In the genomic region with DNA sequence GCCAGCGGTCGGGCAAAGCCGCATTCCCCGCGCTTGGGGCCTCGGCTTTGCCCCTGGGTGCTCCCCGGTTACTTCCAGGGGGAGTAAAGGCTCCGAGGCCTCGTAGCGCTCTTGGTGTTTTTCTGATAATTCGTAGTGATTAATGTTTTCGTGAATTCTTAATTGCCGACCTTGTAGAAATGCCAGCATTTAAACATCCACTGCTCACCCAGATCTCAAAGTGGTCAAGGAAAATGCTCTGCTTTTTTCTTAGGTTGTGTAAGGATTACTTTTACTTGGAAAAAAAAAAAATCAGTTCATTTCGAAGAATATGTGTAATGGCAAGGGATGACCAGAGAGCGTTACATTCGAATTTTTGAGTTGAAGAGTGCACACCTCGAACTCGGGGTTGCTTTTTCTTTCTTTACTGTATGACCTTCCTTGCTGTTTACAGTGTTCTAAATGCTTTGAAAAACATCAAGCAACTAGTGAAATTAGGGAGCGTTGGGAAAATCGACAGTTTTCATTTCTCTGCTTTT, we compare ENCODE assay signal across 8 cellular contexts. TPM values are rescaled to one million over a fixed set of nuclear protein-coding genes. Genes with fewer than 3 reads are reported as not detected.
A peak's percentile ranks its signal among the peaks of the same experiment; 100 is the strongest.
DNase-seq lines count a peak whose midpoint lies in the region; ATAC-seq and TF ChIP-seq lines count a peak whose summit lies in the region.

No MANE protein-coding gene starts in this region.

- ATAC-seq in CD4-positive, CD25-positive, alpha-beta regulatory T cell (ENCODE audit: low read depth in 2 of 2) = peak in 1 of 2 donors; percentile 1
- no peak for ATAC-seq in esophagus mucosa

- in situ Hi-C loops in brain microvascular endothelial cell (cut with HindIII; ENCODE audit: low pct_ligation_motif_present, low sequenced_read_pairs) = no loop called here

- no peaks in the 10 kb centered on the region for H3K9me3 Mint-ChIP-seq in CD4-positive, CD25-positive, alpha-beta regulatory T cell
- no peaks in the 10 kb centered on the region for H3K9me3 Mint-ChIP-seq in type B pancreatic cell

- H3K27ac ChIP-seq in CD4-positive, CD25-positive, alpha-beta regulatory T cell (ENCODE audit: insufficient read depth, low read length, poor library complexity, severe bottlenecking) = peak overlapping the region; percentile 82
- H3K27ac ChIP-seq in KOPT-K1 (ENCODE audit: low read depth, low read length, poor library complexity, severe bottlenecking) (peak overlapping the region; percentile 86), brain microvascular endothelial cell (peak overlapping the region; percentile 64), liver (ENCODE audit: low read depth in 1 of 2, low read length in 2 of 2) (peak overlapping the region; percentile 75 to 98)

- H3K4me3 Mint-ChIP-seq in CD4-positive, CD25-positive, alpha-beta regulatory T cell = peak overlapping the region; percentile 97 to 99 (median 98)
- H3K4me3 Mint-ChIP-seq in type B pancreatic cell = peak overlapping the region; percentile 99

- H3K36me3 ChIP-seq in CD4-positive, CD25-positive, alpha-beta regulatory T cell (ENCODE audit: control insufficient read depth, insufficient read depth, low read length) = no peaks in the 10 kb centered on the region
- H3K36me3 ChIP-seq in KOPT-K1 (ENCODE audit: insufficient read depth, low read length) = peaks cover 8% of the 10 kb centered on the region; the same call in 1 of the 2 replicates
- peaks cover 2% of the 10 kb centered on the region for H3K36me3 ChIP-seq in brain microvascular endothelial cell (replicated peaks)
- peaks cover 0 to 4% (median 0%) of the 10 kb centered on the region in 4 donors for H3K36me3 ChIP-seq in liver (ENCODE audit: control insufficient read depth in 4 of 4, insufficient read depth in 3 of 4, low read depth in 1 of 4, low read length in 3 of 4)

- peak overlapping the region; percentile 91 to 97 (median 97) for H3K27ac Mint-ChIP-seq in CD4-positive, CD25-positive, alpha-beta regulatory T cell
- peak overlapping the region; percentile 95 for H3K27ac Mint-ChIP-seq in type B pancreatic cell

- peak overlapping the region; percentile 58 for H3K4me3 ChIP-seq in CD4-positive, CD25-positive, alpha-beta regulatory T cell (ENCODE audit: low read depth, low read length)
- H3K4me3 ChIP-seq in brain microvascular endothelial cell (ENCODE audit: low read depth, low read length) (peak overlapping the region; percentile 97), liver (ENCODE audit: low read depth in 1 of 3, low read length in 3 of 3) (peak overlapping the region; percentile 62 to 89 (median 75))

- peaks cover 4% of the 10 kb centered on the region for H3K36me3 Mint-ChIP-seq in CD4-positive, CD25-positive, alpha-beta regulatory T cell
- peaks cover 14% of the 10 kb centered on the region for H3K36me3 Mint-ChIP-seq in type B pancreatic cell

- H3K9ac ChIP-seq in liver (ENCODE audit: low read depth in 1 of 2, low read length in 2 of 2) = peak overlapping the region; percentile 81 to 83

- WGBS in liver = 10% methylated on average over 20 of the region's 20 CpGs

- peaks cover 41% of the 10 kb centered on the region for H3K4me1 ChIP-seq in CD4-positive, CD25-positive, alpha-beta regulatory T cell (ENCODE audit: control insufficient read depth, insufficient read depth, low read length, poor library complexity, severe bottlenecking)
- H3K4me1 ChIP-seq in liver (ENCODE audit: control insufficient read depth in 4 of 4, insufficient read depth in 4 of 4, low read length in 3 of 4) = peaks cover 4 to 27% (median 17%) of the 10 kb centered on the region in 4 donors

- H3K27me3 Mint-ChIP-seq in CD4-positive, CD25-positive, alpha-beta regulatory T cell = peaks cover 18% of the 10 kb centered on the region
- H3K27me3 Mint-ChIP-seq in type B pancreatic cell = peaks cover 3% of the 10 kb centered on the region

- TF ChIP-seq RAD21 in liver (IDR thresholded peaks at IDR 0.05) = no peak

- DNase-seq in CD4-positive, CD25-positive, alpha-beta regulatory T cell = no peak
- DNase-seq in brain microvascular endothelial cell (no peak), type B pancreatic cell (ENCODE audit: extremely low spot score, unreplicated experiment) (no peak), NCI-H1930 (lab: John Stamatoyannopoulos, UW) (no peak), islet precursor cell (no peak)

- H3K9me3 ChIP-seq in CD4-positive, CD25-positive, alpha-beta regulatory T cell (ENCODE audit: control insufficient read depth in 2 of 2, low read length in 2 of 2) = no peaks in the 10 kb centered on the region
- no peaks in the 10 kb centered on the region for H3K9me3 ChIP-seq in KOPT-K1 (ENCODE audit: insufficient read depth, low read length, poor library complexity, severe bottlenecking)
- H3K9me3 ChIP-seq in liver (ENCODE audit: control insufficient read depth in 4 of 4, low read length in 3 of 4) = no peaks in the 10 kb centered on the region

- no peaks in the 10 kb centered on the region for H3K27me3 ChIP-seq in CD4-positive, CD25-positive, alpha-beta regulatory T cell (ENCODE audit: control insufficient read depth, insufficient read depth, low read length)
- H3K27me3 ChIP-seq in brain microvascular endothelial cell (replicated peaks) (no peaks in the 10 kb centered on the region), liver (ENCODE audit: control insufficient read depth in 4 of 4, insufficient read depth in 4 of 4, low read length in 3 of 4) (no peaks in the 10 kb centered on the region)

- TF ChIP-seq CTCF in brain microvascular endothelial cell (IDR thresholded peaks at IDR 0.05; ENCODE audit: low read depth, low read length, missing control alignments) (no peak), liver (IDR thresholded peaks at IDR 0.05; ENCODE audit: low read depth, low read length, missing input control) (no peak), type B pancreatic cell (conservative IDR thresholded peaks at IDR 0.05) (peak; percentile 62)

- peaks cover 20 to 49% (median 35%) of the 10 kb centered on the region in 4 donors for H3K4me1 Mint-ChIP-seq in CD4-positive, CD25-positive, alpha-beta regulatory T cell
- H3K4me1 Mint-ChIP-seq in type B pancreatic cell (ENCODE audit: unreplicated experiment) = peaks cover 26% of the 10 kb centered on the region

TF ChIP-seq in liver, 16 proteins besides CTCF, POLR2A, EP300 and RAD21:
- TF ChIP-seq, protein P1, sequence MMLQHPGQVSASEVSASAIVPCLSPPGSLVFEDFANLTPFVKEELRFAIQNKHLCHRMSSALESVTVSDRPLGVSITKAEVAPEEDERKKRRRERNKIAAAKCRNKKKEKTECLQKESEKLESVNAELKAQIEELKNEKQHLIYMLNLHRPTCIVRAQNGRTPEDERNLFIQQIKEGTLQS (IDR thresholded peaks at IDR 0.05) = no peak
- TF ChIP-seq FOXA1 (IDR thresholded peaks at IDR 0.05) (no peak), TAF1 (conservative IDR thresholded peaks at IDR 0.05) (peak; percentile 3)

RNA-seq across cellular contexts. Expression of gene TUT7, which starts 0.7 kb away (rescaled TPM):
- total RNA-seq in CD4-positive, CD25-positive, alpha-beta regulatory T cell = 75.4 TPM
- polyA plus RNA-seq in CD4-positive, CD25-positive, alpha-beta regulatory T cell = 10 to 100 TPM; 17.3 to 26.8 (median 21.4) TPM
- total RNA-seq in liver = 10 to 100 TPM; 14.4 to 34.6 TPM
- polyA plus RNA-seq in liver = 10 to 100 TPM; 10.7 to 17.4 TPM
- 26.5 and 49.9 TPM in 2 replicates for total RNA-seq in type B pancreatic cell (ENCODE audit: low replicate concordance)
- 33.3 TPM for total RNA-seq in esophagus mucosa
